11 cellular contexts compared by ENCODE assay signal in the genomic region with DNA sequence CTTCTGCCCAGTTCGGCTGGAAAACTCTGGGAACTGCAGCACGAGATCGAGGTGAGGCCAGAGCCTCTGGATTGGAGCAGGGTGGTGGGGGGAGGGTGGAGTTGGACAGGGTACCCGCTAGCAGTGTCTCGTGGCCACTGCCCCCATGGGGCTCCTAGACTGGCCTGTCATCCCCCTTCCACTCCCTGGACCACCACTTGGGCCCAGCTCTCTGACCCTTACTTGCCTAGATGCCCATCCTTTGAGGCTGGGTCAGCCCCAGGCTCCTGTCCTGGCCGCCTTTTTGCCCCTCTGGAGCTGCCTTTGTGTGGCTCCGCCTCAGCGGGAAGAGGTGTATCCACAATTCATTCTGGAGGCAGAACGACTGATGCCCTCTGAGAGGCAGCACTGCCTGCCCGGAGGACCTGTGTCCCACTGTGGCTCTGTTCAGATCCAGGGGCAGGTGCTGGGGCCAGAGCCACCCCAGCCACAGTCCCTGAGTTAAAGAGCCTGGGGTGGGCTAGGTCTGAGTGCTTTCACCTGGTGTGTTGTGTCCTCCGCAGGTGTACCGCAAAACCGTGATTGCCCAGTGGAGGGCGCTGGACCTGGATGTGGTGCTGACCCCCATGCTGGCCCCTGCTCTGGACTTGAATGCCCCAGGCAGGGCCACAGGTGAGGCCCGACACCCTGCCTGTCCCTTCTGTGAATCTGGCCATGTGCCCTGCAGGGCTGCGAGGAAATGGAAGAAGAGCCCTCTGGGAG. TPM values are rescaled to one million over a fixed set of nuclear protein-coding genes. Genes with fewer than 3 reads are reported as not detected.
A peak's percentile ranks its signal among the peaks of the same experiment; 100 is the strongest.
DNase-seq lines count a peak whose midpoint lies in the region; ATAC-seq and TF ChIP-seq lines count a peak whose summit lies in the region.
"Had no signal": no experiment of that assay in that cellular context is flagged by ENCODE, and none has a peak within 500 bp of the region (broad histone marks: within the 10 kb centered on the region; RNA-seq: fewer than 3 reads in every experiment).

No MANE protein-coding gene starts in this region.

- H3K9me3 ChIP-seq in T-helper 17 cell (ENCODE audit: control insufficient read depth, low read length, poor library complexity, severe bottlenecking): no peaks in the 10 kb centered on the region
- no peaks in the 10 kb centered on the region for H3K9me3 ChIP-seq in upper lobe of right lung

- TF ChIP-seq CTCF in foreskin keratinocyte (conservative IDR thresholded peaks at IDR 0.05) (peak; percentile 54), upper lobe of right lung (IDR thresholded peaks at IDR 0.05) (peak; percentile 24)

- no peak overlapping the region for H3K27ac ChIP-seq in foreskin keratinocyte
- H3K27ac ChIP-seq in upper lobe of right lung: no peak overlapping the region

- intact Hi-C loops in upper lobe of right lung (cut with DNase I): no loop called here

- H3K4me3 Mint-ChIP-seq in stimulated activated naive CD8-positive, alpha-beta T cell treated with anti-CD3 and anti-CD28 coated beads, Interleukin-15, amount 100 ng/mL, for 72 hours: no peak overlapping the region
- peak overlapping the region; percentile 45 for H3K4me3 Mint-ChIP-seq in T-helper 17 cell

- H3K4me1 ChIP-seq in foreskin keratinocyte: no peaks in the 10 kb centered on the region
- no peaks in the 10 kb centered on the region for H3K4me1 ChIP-seq in upper lobe of right lung

- peaks cover 5% of the 10 kb centered on the region for H3K36me3 ChIP-seq in upper lobe of right lung

- no peak overlapping the region for H3K4me3 ChIP-seq in upper lobe of right lung

- H3K27ac Mint-ChIP-seq in stimulated activated naive CD8-positive, alpha-beta T cell treated with anti-CD3 and anti-CD28 coated beads, Interleukin-15, amount 100 ng/mL, for 72 hours: peak overlapping the region in 1 of 2 donors; percentile 66
- H3K27ac Mint-ChIP-seq in T-helper 17 cell: peak overlapping the region; percentile 66

- no peaks in the 10 kb centered on the region for H3K4me1 Mint-ChIP-seq in stimulated activated naive CD8-positive, alpha-beta T cell treated with anti-CD3 and anti-CD28 coated beads, Interleukin-15, amount 100 ng/mL, for 72 hours
- peaks cover 25% of the 10 kb centered on the region for H3K4me1 Mint-ChIP-seq in T-helper 17 cell

- peaks cover 2% of the 10 kb centered on the region for H3K36me3 Mint-ChIP-seq in T-helper 17 cell (ENCODE audit: low read depth)

- no peaks in the 10 kb centered on the region for H3K27me3 ChIP-seq in foreskin keratinocyte
- H3K27me3 ChIP-seq in upper lobe of right lung: no peaks in the 10 kb centered on the region

- H3K27me3 Mint-ChIP-seq in stimulated activated naive CD8-positive, alpha-beta T cell treated with anti-CD3 and anti-CD28 coated beads, Interleukin-15, amount 100 ng/mL, for 72 hours: no peaks in the 10 kb centered on the region
- H3K27me3 Mint-ChIP-seq in T-helper 17 cell: no peaks in the 10 kb centered on the region

- no peaks in the 10 kb centered on the region for H3K9me3 Mint-ChIP-seq in stimulated activated naive CD8-positive, alpha-beta T cell treated with anti-CD3 and anti-CD28 coated beads, Interleukin-15, amount 100 ng/mL, for 72 hours

- peak; percentile 45 for DNase-seq in stimulated activated naive CD8-positive, alpha-beta T cell treated with anti-CD3 and anti-CD28 coated beads, Interleukin-15, Interleukin-2, amounts not matched to agents 100 U/mL and 50 U/mL, for 24 hours
- no peak for DNase-seq in stimulated activated naive CD8-positive, alpha-beta T cell treated with anti-CD3 and anti-CD28 coated beads, Interleukin-15, amount 100 ng/mL, for 72 hours
- DNase-seq in T-helper 17 cell (no peak), foreskin keratinocyte (no peak), upper lobe of right lung (no peak), NCI-H1930 (lab: John Stamatoyannopoulos, UW) (no peak)
- DNase-seq: effector CD4-positive, alpha-beta T cell; NCI-H1436 treated with DMSO at 0.1 percent for 48 hours had no signal

- no peak for ATAC-seq in stimulated activated naive CD8-positive, alpha-beta T cell treated with anti-CD3 and anti-CD28 coated beads, Interleukin-15, Interleukin-2, amounts not matched to agents 100 U/mL and 50 U/mL, for 24 hours
- no peak for ATAC-seq in stimulated activated naive CD8-positive, alpha-beta T cell treated with anti-CD3 and anti-CD28 coated beads, Interleukin-15, amount 100 ng/mL, for 72 hours
- ATAC-seq in T-helper 17 cell (no peak), foreskin keratinocyte (peak; percentile 17), upper lobe of right lung (no peak), HG03469 (IDR thresholded peaks at IDR 0.05; ENCODE audit: unreplicated experiment) (no peak), HG03175 (IDR thresholded peaks at IDR 0.05; ENCODE audit: unreplicated experiment) (no peak)
- ATAC-seq: Right ventricle myocardium inferior had no signal

RNA-seq across cellular contexts. Expression of gene FAAH, which starts 17.7 kb away (rescaled TPM):
- total RNA-seq in T-helper 17 cell (1 to 10 TPM; 6.5 to 9.4 TPM), foreskin keratinocyte (9.8 and 9.9 TPM in 2 replicates), upper lobe of right lung (30.9 TPM)
- 9.2 and 9.4 TPM in 2 replicates for polyA plus RNA-seq in foreskin keratinocyte
